8 cellular contexts compared by ENCODE assay signal in the genomic region with DNA sequence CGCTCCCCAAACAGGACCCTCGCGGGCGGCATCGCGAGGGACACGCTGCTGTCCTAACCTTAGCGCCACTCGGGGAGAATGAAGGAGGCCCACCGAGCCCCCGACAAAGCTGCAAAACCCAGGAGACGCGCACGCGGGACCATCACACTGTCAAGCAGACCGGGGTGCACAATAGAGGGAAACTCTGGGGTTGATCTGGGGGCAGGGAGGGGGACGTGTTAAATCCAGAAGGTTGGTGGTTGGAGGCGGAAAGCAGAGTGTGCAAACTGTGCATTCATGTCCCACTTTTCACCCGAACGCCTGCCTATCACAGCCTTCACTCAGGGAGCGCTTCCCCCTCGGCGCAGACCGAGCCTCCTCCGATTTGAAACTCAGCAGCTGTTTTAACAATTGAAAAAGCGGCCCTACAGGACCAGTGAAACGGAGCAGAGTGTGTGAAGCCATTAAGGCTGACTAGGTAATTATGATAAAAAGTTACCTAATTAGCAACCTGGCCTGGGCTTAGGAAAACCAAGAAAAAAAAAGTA. TPM values are rescaled to one million over a fixed set of nuclear protein-coding genes. Genes with fewer than 3 reads are reported as not detected.
DNase-seq lines count a peak whose midpoint lies in the region; ATAC-seq and TF ChIP-seq lines count a peak whose summit lies in the region.

No MANE protein-coding gene starts in this region.

- DNase-seq in NCI-H510A treated with DMSO at 0.1 percent for 48 hours (lab: John Stamatoyannopoulos, UW) (peak; percentile 12), NCI-H510A (lab: John Stamatoyannopoulos, UW) (no peak), right atrium auricular region (ENCODE audit: low spot score) (no peak), sciatic nerve (ENCODE audit: low spot score) (peak; percentile 57), NCI-H2029 treated with DMSO at 0.1 percent for 48 hours (lab: John Stamatoyannopoulos, UW) (no peak)
- DNase-seq in activated T-cell treated with anti-CD3 and anti-CD28 coated beads, Interleukin-2, amount 50 U/mL, for 24 hours: peak; percentile 47

- H3K4me3 ChIP-seq in right atrium auricular region: peak overlapping the region; percentile 50 to 66

- intact Hi-C loops in sciatic nerve (cut with DNase I): no loop called here

- no peaks in the 10 kb centered on the region for H3K9me3 Mint-ChIP-seq in activated T-cell treated with anti-CD3 and anti-CD28 coated beads, Interleukin-2, amount 50 U/mL, for 24 hours

- peaks cover 27% of the 10 kb centered on the region for H3K4me1 Mint-ChIP-seq in activated T-cell treated with anti-CD3 and anti-CD28 coated beads, Interleukin-2, amount 50 U/mL, for 24 hours (ENCODE audit: low read depth)

- TF ChIP-seq CTCF in right atrium auricular region (IDR thresholded peaks at IDR 0.05): no peak

- H3K27ac Mint-ChIP-seq in activated T-cell treated with anti-CD3 and anti-CD28 coated beads, Interleukin-2, amount 50 U/mL, for 24 hours: peak overlapping the region; percentile 71

- H3K27me3 Mint-ChIP-seq in activated T-cell treated with anti-CD3 and anti-CD28 coated beads, Interleukin-2, amount 50 U/mL, for 24 hours: peaks cover 74% of the 10 kb centered on the region

- H3K4me3 Mint-ChIP-seq in activated T-cell treated with anti-CD3 and anti-CD28 coated beads, Interleukin-2, amount 50 U/mL, for 24 hours: peak overlapping the region; percentile 77

- ATAC-seq in sciatic nerve: peak; percentile 47
- ATAC-seq in GM19455 (IDR thresholded peaks at IDR 0.05; ENCODE audit: unreplicated experiment): no peak
- no peak for ATAC-seq in HG03342 (IDR thresholded peaks at IDR 0.05; ENCODE audit: unreplicated experiment)

- H3K27me3 ChIP-seq in right atrium auricular region: no peaks in the 10 kb centered on the region

- peak overlapping the region in 1 of 2 donors; percentile 44 for H3K27ac ChIP-seq in right atrium auricular region

- H3K4me1 ChIP-seq in right atrium auricular region: peaks cover 0 to 20% of the 10 kb centered on the region in 2 donors

- H3K36me3 ChIP-seq in right atrium auricular region: no peaks in the 10 kb centered on the region

- no peaks in the 10 kb centered on the region for H3K9me3 ChIP-seq in right atrium auricular region

- no peaks in the 10 kb centered on the region for H3K36me3 Mint-ChIP-seq in activated T-cell treated with anti-CD3 and anti-CD28 coated beads, Interleukin-2, amount 50 U/mL, for 24 hours (ENCODE audit: low read depth)

RNA-seq across cellular contexts. Expression of a gene that starts 0.6 kb away (rescaled TPM):
- total RNA-seq in right atrium auricular region (1 to 10 TPM in 1 of 2 donors, under 1 TPM in 1; 0.51 to 5.4 TPM), sciatic nerve (11.8 TPM)

Comparison
In these comparisons a context has a peak if more than half of its experiments do, and no peak if none do; other contexts are left out.
1. DNase-seq: peak in NCI-H510A treated with DMSO at 0.1 percent for 48 hours (single experiment), activated T-cell treated with anti-CD3 and anti-CD28 coated beads, Interleukin-2, amount 50 U/mL, for 24 hours (single experiment) and sciatic nerve (single experiment); none in NCI-H510A (single experiment), right atrium auricular region (single experiment) and NCI-H2029 treated with DMSO at 0.1 percent for 48 hours (single experiment).